In genomic region chr6:13400772-13401171, GRCh38 we compare ENCODE assay signal across 17 cellular contexts.
DNase-seq lines count a peak whose midpoint lies in the region; ATAC-seq, FAIRE-seq and TF ChIP-seq lines count a peak whose summit lies in the region.
"Had no signal": no experiment of that assay in that cellular context is flagged by ENCODE, and none has a peak within 500 bp of the region (broad histone marks: within the 10 kb centered on the region; RNA-seq: fewer than 3 reads in every experiment).

No MANE protein-coding gene starts in this region.

- TF ChIP-seq CTCF in HEK293 (tag by site-specific recombination; IDR thresholded peaks at IDR 0.05) (no peak), bronchial epithelial cell (IDR thresholded peaks at IDR 0.05; ENCODE audit: insufficient read depth, low read length, severe bottlenecking) (no peak), breast epithelium (IDR thresholded peaks at IDR 0.05) (no peak), body of pancreas (IDR thresholded peaks at IDR 0.05) (no peak)

- TF ChIP-seq POLR2A in breast epithelium (IDR thresholded peaks at IDR 0.05) (no peak), body of pancreas (IDR thresholded peaks at IDR 0.05) (no peak)

- 95 to 96% methylated on average over 3 of the region's 3 CpGs for WGBS in body of pancreas, 2 donors

- H3K9me3 ChIP-seq in HEK293 (ENCODE audit: control insufficient read depth, insufficient read depth, low read depth, low read length) (no peaks in the 10 kb centered on the region), breast epithelium (no peaks in the 10 kb centered on the region), body of pancreas (no peaks in the 10 kb centered on the region)
- H3K9me3 ChIP-seq: heart right ventricle, pancreas had no signal

- DNase-seq in DMS53 (lab: John Stamatoyannopoulos, UW) (peak; percentile 82), bronchial epithelial cell (ENCODE audit: low read depth) (peak; percentile 48), DMS79 (lab: John Stamatoyannopoulos, UW) (no peak), breast epithelium (ENCODE audit: low spot score in 2 of 2) (no peak), body of pancreas (no peak), NCI-H524 (lab: John Stamatoyannopoulos, UW) (no peak)
- DNase-seq: activated CD4-positive, alpha-beta T cell treated with anti-CD3 and anti-CD28 coated beads for 1 hour; activated T-cell treated with anti-CD3 and anti-CD28 coated beads, Interleukin-2, amount 50 U/mL, for 1 hour; heart right ventricle; NCI-H1694; NCI-H748 treated with DMSO at 0.1 percent for 48 hours; pancreas had no signal

- H3K4me3 ChIP-seq in HEK293 (ENCODE audit: low read depth, low read length) (no peak overlapping the region), bronchial epithelial cell (ENCODE audit: low read depth, low read length) (no peak overlapping the region), breast epithelium (no peak overlapping the region), body of pancreas (no peak overlapping the region)
- H3K4me3 ChIP-seq: heart right ventricle, pancreas had no signal

- ATAC-seq in GM18498 (IDR thresholded peaks at IDR 0.05; ENCODE audit: unreplicated experiment) (peak; percentile 34), body of pancreas (no peak)
- ATAC-seq: esophagus mucosa, heart right ventricle, pancreas had no signal

- H3K36me3 ChIP-seq in HEK293 (ENCODE audit: control insufficient read depth in 2 of 2, insufficient read depth in 1 of 2, low read length in 2 of 2) (no peaks in the 10 kb centered on the region), bronchial epithelial cell (ENCODE audit: control insufficient read depth, insufficient read depth, low read length) (no peaks in the 10 kb centered on the region), breast epithelium (no peaks in the 10 kb centered on the region), body of pancreas (replicated peaks in 1 of 2; ENCODE audit: insufficient read depth in 1 of 2, low read depth in 2 of 2) (no peaks in the 10 kb centered on the region)
- H3K36me3 ChIP-seq: heart right ventricle, pancreas had no signal

- CTCF ChIA-PET in HEK293 (lab: Yijun Ruan, JAX), result interaction anchor here (0.5 to 0.7 kb wide), 2 partner anchors 121 to 637 kb away, joined by 3 to 4 read pairs; no protein-coding TSS in a partner anchor

- H3K27me3 ChIP-seq in bronchial epithelial cell (ENCODE audit: control insufficient read depth, insufficient read depth, low read length) (no peaks in the 10 kb centered on the region), breast epithelium (no peaks in the 10 kb centered on the region), body of pancreas (no peaks in the 10 kb centered on the region)
- H3K27me3 ChIP-seq: heart right ventricle, pancreas had no signal

- POLR2A ChIA-PET in HEK293 (lab: Yijun Ruan, JAX), result no interaction called here

- H3K4me1 ChIP-seq in HEK293 (ENCODE audit: control insufficient read depth, insufficient read depth, low read length) (peaks cover 35% of the 10 kb centered on the region), breast epithelium (peaks cover 0 to 4% of the 10 kb centered on the region in 2 donors), body of pancreas (peaks cover 14% of the 10 kb centered on the region)

- no peak overlapping the region for H3K27ac ChIP-seq in HEK293 (ENCODE audit: extremely low read depth, low read depth, low read length)
- no peak overlapping the region for H3K27ac ChIP-seq in breast epithelium
- H3K27ac ChIP-seq in body of pancreas, result no peak overlapping the region
- H3K27ac ChIP-seq: pancreas had no signal

- FAIRE-seq in bronchial epithelial cell (lab: Jason Lieb, UNC), result no peak
- FAIRE-seq: colon, H1, pancreas had no signal

- intact Hi-C loops in breast epithelium (cut with DNase I; ENCODE audit: low total_unique reads) (no loop called here), body of pancreas (cut with DNase I) (no loop called here)

TF ChIP-seq in HEK293, 187 proteins besides CTCF, POLR2A, EP300 and RAD21:
- no peak for TF ChIP-seq ZNF561 (tag by site-specific recombination; IDR thresholded peaks at IDR 0.05; ENCODE audit: borderline replicate concordance)
- TF ChIP-seq SCRT2 (tag by site-specific recombination; IDR thresholded peaks at IDR 0.05), result peak; percentile 73

Comparison
In these comparisons a context has a peak if more than half of its experiments do, and no peak if none do; other contexts are left out.
1. DNase-seq: peak in DMS53 (single experiment) and bronchial epithelial cell (single experiment); none in DMS79 (single experiment), breast epithelium (0 of 2), body of pancreas (0 of 4) and NCI-H524 (0 of 2).